Comparison of ENCODE assay signal across 14 cellular contexts in the genomic region with DNA sequence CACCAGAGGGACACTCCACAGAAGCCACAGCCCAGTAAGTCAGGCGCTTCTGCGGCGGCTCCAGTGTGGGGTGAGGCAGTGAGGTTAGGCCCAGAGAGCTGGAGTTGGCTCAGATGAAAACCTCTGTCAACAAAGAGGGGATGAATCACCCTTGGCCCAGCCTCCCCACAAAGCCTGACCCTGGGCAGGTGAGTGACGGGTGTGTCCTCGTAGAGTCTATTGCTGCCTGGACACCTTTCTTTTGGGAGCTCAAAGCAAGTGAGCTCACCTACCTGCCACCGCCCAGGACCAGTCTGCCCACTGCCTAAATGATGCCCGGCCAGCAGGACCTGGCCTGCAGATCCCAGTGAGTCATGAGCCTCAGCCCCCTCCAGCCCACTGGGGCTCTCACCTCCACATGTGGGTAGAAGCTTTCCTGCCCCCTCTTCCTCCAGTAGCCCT. TPM values are rescaled to one million over a fixed set of nuclear protein-coding genes. Genes with fewer than 3 reads are reported as not detected.
DNase-seq lines count a peak whose midpoint lies in the region; ATAC-seq and TF ChIP-seq lines count a peak whose summit lies in the region.
"Had no signal": no experiment of that assay in that cellular context is flagged by ENCODE, and none has a peak within 500 bp of the region (broad histone marks: within the 10 kb centered on the region; RNA-seq: fewer than 3 reads in every experiment).

No MANE protein-coding gene starts in this region.

- no peaks in the 10 kb centered on the region for H3K9me2 ChIP-seq in PC-3 (replicated peaks; ENCODE audit: low read length)

- TF ChIP-seq EP300 in stomach (IDR thresholded peaks at IDR 0.05): no peak

- H3K27me3 ChIP-seq in PC-3 (ENCODE audit: low read length) (no peaks in the 10 kb centered on the region), stomach (peaks cover 0 to 21% (median 13%) of the 10 kb centered on the region in 3 donors)

- intact Hi-C loops in PC-3 (cut with micrococcal nuclease): no loop called here
- intact Hi-C loops in stomach (cut with DNase I; ENCODE audit: low total_unique reads): no loop called here

- peaks cover 26% of the 10 kb centered on the region for H3K4me1 ChIP-seq in PC-3 (ENCODE audit: insufficient read depth, low read length)
- peaks cover 12 to 34% (median 18%) of the 10 kb centered on the region in 4 donors for H3K4me1 ChIP-seq in stomach

- H3K36me3 ChIP-seq in PC-3 (ENCODE audit: low read depth, low read length): no peaks in the 10 kb centered on the region
- H3K36me3 ChIP-seq in stomach: peaks cover 10 to 49% (median 39%) of the 10 kb centered on the region in 4 donors

- POLR2A ChIA-PET in PC-3 (lab: Charles Lee; ENCODE audit: unreplicated experiment): no interaction called here

- no peaks in the 10 kb centered on the region for H3F3A ChIP-seq in PC-3 (ENCODE audit: low read length, unreplicated experiment)

- peak overlapping the region; percentile 67 for H3K27ac ChIP-seq in PC-3 (ENCODE audit: low read length)
- H3K27ac ChIP-seq in stomach: no peak overlapping the region

- H4K20me1 ChIP-seq in PC-3 (ENCODE audit: low read length): peaks cover 4% of the 10 kb centered on the region

- no peak overlapping the region for H2AFZ ChIP-seq in PC-3 (ENCODE audit: low read length)

- TF ChIP-seq POLR2A in stomach (IDR thresholded peaks at IDR 0.05): no peak

- CTCF ChIA-PET in PC-3 (lab: Charles Lee): interaction anchor here (1.5 kb wide), 1 partner anchor 38 kb away, joined by 4 read pairs; no protein-coding TSS in a partner anchor

- H3K9ac ChIP-seq in PC-3 (ENCODE audit: low read length): no peak overlapping the region

- TF ChIP-seq CTCF in GM10266 (IDR thresholded peaks at IDR 0.05; ENCODE audit: control insufficient read depth, insufficient read depth, low read depth, missing control alignments): no peak
- TF ChIP-seq CTCF in PC-3 (conservative IDR thresholded peaks at IDR 0.05; ENCODE audit: low read depth, low read length): no peak
- no peak for TF ChIP-seq CTCF in stomach (IDR thresholded peaks at IDR 0.05)

- DNase-seq in GM10266 (ENCODE audit: extremely low spot score): peak; percentile 10
- DNase-seq in PC-3: peak; percentile 91
- peak; percentile 59 for DNase-seq in stomach
- DNase-seq in activated CD4-positive, alpha-beta T cell treated with anti-CD3 and anti-CD28 coated beads, Interleukin-2, amount 50 U/mL, for 1 hour: no peak
- no peak for DNase-seq in NOMO-1 (lab: John Stamatoyannopoulos, UW; ENCODE audit: unreplicated experiment in 2 of 2)
- DNase-seq: activated T-cell treated with anti-CD3 and anti-CD28 coated beads, Interleukin-2, amount 50 U/mL, for 4 hours; CD4-positive, alpha-beta memory T cell; KG1; NCI-H2081; SW 1271 had no signal

- ATAC-seq in PC-3: peak; percentile 95
- ATAC-seq in esophagus mucosa: peak; percentile 90
- no peak for ATAC-seq in GM21390 (IDR thresholded peaks at IDR 0.05; ENCODE audit: unreplicated experiment)
- ATAC-seq: activated T-cell treated with anti-CD3 and anti-CD28 coated beads, Interleukin-2, amount 50 U/mL, for 4 hours; left lobe of liver; natural killer cell treated with Interleukin-12 subunit alpha and Interleukin-12 subunit beta and Interleukin-15 and Interleukin-18, amount 100 ng/mL, for 72 hours had no signal

- H3K79me2 ChIP-seq in PC-3 (ENCODE audit: low read length): no peaks in the 10 kb centered on the region

- WGBS in stomach, 5 donors: 43 to 76% (median 55%) methylated on average over 6 to 7 of the region's 7 CpGs

- BruUV-seq in PC-3 (replicated peaks; lab: Mats Ljungman, UMichigan): no TSS peak

- H3K9me3 ChIP-seq in PC-3 (ENCODE audit: low read length): no peaks in the 10 kb centered on the region
- no peaks in the 10 kb centered on the region for H3K9me3 ChIP-seq in stomach

- H3K4me3 ChIP-seq in PC-3 (ENCODE audit: low read length) (0 out of 2 replicates have a peak overlapping the region, but pooled peaks have one; percentile 2), stomach (no peak overlapping the region)

- peak overlapping the region; percentile 66 for H3K4me2 ChIP-seq in PC-3 (ENCODE audit: low read length)

RNA-seq across cellular contexts. Expression of gene DBNDD1, which starts 24.9 kb away (rescaled TPM):
- 19.2 and 21.1 TPM in 2 replicates for total RNA-seq in PC-3 (2014; rRNA removed)
- total RNA-seq in esophagus mucosa: 13.9 TPM
- total RNA-seq in stomach: 10 to 100 TPM in 2 of 5 donors, 1 to 10 TPM in 1, under 1 TPM in 1, not detected in 1; 0.73 to 37.1 (median 15.1) TPM
- 1 to 10 TPM; 5.8 to 9.9 (median 7.3) TPM for polyA plus RNA-seq in stomach
- total RNA-seq: natural killer cell treated with Interleukin-12 subunit alpha and Interleukin-12 subunit beta and Interleukin-15 and Interleukin-18, amount 100 ng/mL, for 72 hours had no signal

RNA-seq across cellular contexts. Expression of gene PRDM7, which starts 33.0 kb away (rescaled TPM):
- not detected in 2 replicates for total RNA-seq in PC-3 (2014; rRNA removed)
- total RNA-seq in esophagus mucosa: not detected
- total RNA-seq in stomach: not detected
- not detected for polyA plus RNA-seq in stomach
- total RNA-seq: activated T-cell treated with anti-CD3 and anti-CD28 coated beads, Interleukin-2, amount 50 U/mL, for 4 hours; CD4-positive, alpha-beta memory T cell; left lobe of liver; natural killer cell treated with Interleukin-12 subunit alpha and Interleukin-12 subunit beta and Interleukin-15 and Interleukin-18, amount 100 ng/mL, for 72 hours had no signal
- polyA plus RNA-seq: CD4-positive, alpha-beta memory T cell had no signal

Comparison
In these comparisons a context has a peak if more than half of its experiments do, and no peak if none do; other contexts are left out.
1. DNase-seq: peak in GM10266 (single experiment), PC-3 (single experiment) and stomach (single experiment); none in activated CD4-positive, alpha-beta T cell treated with anti-CD3 and anti-CD28 coated beads, Interleukin-2, amount 50 U/mL, for 1 hour (single experiment) and NOMO-1 (0 of 2).